Comparison of ENCODE assay signal across 12 cellular contexts in the genomic region with DNA sequence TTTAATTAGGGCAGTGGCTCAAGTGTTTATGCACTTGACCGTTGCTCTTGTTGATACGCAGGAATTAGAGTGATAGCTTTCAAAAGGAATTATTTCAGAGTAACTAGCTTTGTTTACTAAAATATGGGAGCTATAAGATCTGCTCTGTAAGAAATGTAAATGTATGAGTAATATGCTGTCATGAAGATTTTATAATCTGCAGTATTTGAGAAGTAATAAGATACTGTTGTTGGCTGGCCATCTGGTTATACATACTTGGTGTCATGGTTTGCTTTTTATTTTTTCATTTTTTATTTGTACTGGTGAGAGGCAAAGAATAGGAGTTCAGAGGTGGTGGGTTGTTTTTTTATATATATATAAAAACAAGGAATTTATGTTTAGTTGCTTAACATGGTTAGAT. TPM values are rescaled to one million over a fixed set of nuclear protein-coding genes. Genes with fewer than 3 reads are reported as not detected.
A peak's percentile ranks its signal among the peaks of the same experiment; 100 is the strongest.
DNase-seq lines count a peak whose midpoint lies in the region; ATAC-seq and TF ChIP-seq lines count a peak whose summit lies in the region.
"Had no signal": no experiment of that assay in that cellular context is flagged by ENCODE, and none has a peak within 500 bp of the region (broad histone marks: within the 10 kb centered on the region; RNA-seq: fewer than 3 reads in every experiment).

No MANE protein-coding gene starts in this region.

- TF ChIP-seq CTCF in GM10248 (IDR thresholded peaks at IDR 0.05; ENCODE audit: control extremely low read depth, extremely low read depth, low read depth, missing control alignments), result no peak

- peaks cover 76% of the 10 kb centered on the region for H3K4me1 Mint-ChIP-seq in activated T-cell treated with anti-CD3 and anti-CD28 coated beads, Interleukin-2, amount 50 U/mL, for 72 hours (ENCODE audit: low read depth)
- peaks cover 82% of the 10 kb centered on the region for H3K4me1 Mint-ChIP-seq in activated naive CD8-positive, alpha-beta T cell treated with anti-CD3 and anti-CD28 coated beads, Interleukin-2, amount 50 U/mL, for 24 hours
- H3K4me1 Mint-ChIP-seq in stimulated activated effector memory CD8-positive, alpha-beta T cell treated with anti-CD3 and anti-CD28 coated beads, Interleukin-12 subunit alpha, Interleukin-12 subunit beta, amount 100 ng/mL, for 72 hours, result peaks cover 79% of the 10 kb centered on the region

- peak overlapping the region; percentile 67 to 95 for H3K4me3 Mint-ChIP-seq in activated T-cell treated with anti-CD3 and anti-CD28 coated beads, Interleukin-2, amount 50 U/mL, for 72 hours
- peak overlapping the region; percentile 86 for H3K4me3 Mint-ChIP-seq in activated naive CD8-positive, alpha-beta T cell treated with anti-CD3 and anti-CD28 coated beads, Interleukin-2, amount 50 U/mL, for 24 hours
- H3K4me3 Mint-ChIP-seq in stimulated activated effector memory CD8-positive, alpha-beta T cell treated with anti-CD3 and anti-CD28 coated beads, Interleukin-12 subunit alpha, Interleukin-12 subunit beta, amount 100 ng/mL, for 72 hours, result peak overlapping the region; percentile 73

- POLR2A ChIA-PET in GM10248 (lab: Yijun Ruan, JAX), result no interaction called here

- peak overlapping the region; percentile 96 for H3K27ac Mint-ChIP-seq in activated T-cell treated with anti-CD3 and anti-CD28 coated beads, Interleukin-2, amount 50 U/mL, for 72 hours
- H3K27ac Mint-ChIP-seq in activated naive CD8-positive, alpha-beta T cell treated with anti-CD3 and anti-CD28 coated beads, Interleukin-2, amount 50 U/mL, for 24 hours, result peak overlapping the region; percentile 99
- H3K27ac Mint-ChIP-seq in stimulated activated effector memory CD8-positive, alpha-beta T cell treated with anti-CD3 and anti-CD28 coated beads, Interleukin-12 subunit alpha, Interleukin-12 subunit beta, amount 100 ng/mL, for 72 hours, result peak overlapping the region; percentile 98

- peaks cover 4 to 10% of the 10 kb centered on the region in 2 donors for H3K36me3 Mint-ChIP-seq in activated T-cell treated with anti-CD3 and anti-CD28 coated beads, Interleukin-2, amount 50 U/mL, for 72 hours (ENCODE audit: insufficient read depth in 2 of 2)
- H3K36me3 Mint-ChIP-seq in activated naive CD8-positive, alpha-beta T cell treated with anti-CD3 and anti-CD28 coated beads, Interleukin-2, amount 50 U/mL, for 24 hours (ENCODE audit: low read depth), result peaks cover 14% of the 10 kb centered on the region
- H3K36me3 Mint-ChIP-seq in stimulated activated effector memory CD8-positive, alpha-beta T cell treated with anti-CD3 and anti-CD28 coated beads, Interleukin-12 subunit alpha, Interleukin-12 subunit beta, amount 100 ng/mL, for 72 hours, result peaks cover 8% of the 10 kb centered on the region

- ATAC-seq in activated T-cell treated with anti-CD3 and anti-CD28 coated beads, Interleukin-2, amount 50 U/mL, for 72 hours (replicated peaks in 1 of 2), result no peak
- no peak for ATAC-seq in activated naive CD8-positive, alpha-beta T cell treated with anti-CD3 and anti-CD28 coated beads, Interleukin-2, amount 50 U/mL, for 24 hours
- ATAC-seq in stimulated activated effector memory CD8-positive, alpha-beta T cell treated with anti-CD3 and anti-CD28 coated beads, Interleukin-12 subunit alpha, Interleukin-12 subunit beta, amount 100 ng/mL, for 72 hours, result no peak
- no peak for ATAC-seq in esophagus mucosa
- ATAC-seq: psoas muscle had no signal

- DNase-seq in activated T-cell treated with anti-CD3 and anti-CD28 coated beads, Interleukin-2, amount 50 U/mL, for 72 hours, result no peak
- DNase-seq in activated T-cell treated with anti-CD3 and anti-CD28 coated beads for 4 hours (no peak), NCI-H69 (lab: John Stamatoyannopoulos, UW) (peak; percentile 25), superior temporal gyrus (ENCODE audit: extremely low spot score) (no peak), GM10248 (ENCODE audit: extremely low spot score) (no peak)
- DNase-seq in activated naive CD8-positive, alpha-beta T cell treated with anti-CD3 and anti-CD28 coated beads, Interleukin-2, amount 50 U/mL, for 24 hours, result no peak
- no peak for DNase-seq in stimulated activated effector memory CD8-positive, alpha-beta T cell treated with anti-CD3 and anti-CD28 coated beads, Interleukin-12 subunit alpha, Interleukin-12 subunit beta, amount 100 ng/mL, for 72 hours (ENCODE audit: low spot score in 2 of 2)
- DNase-seq: activated CD8-positive, alpha-beta memory T cell treated with anti-CD3 and anti-CD28 coated beads, Interleukin-2, amount 50 U/mL, for 48 hours; dermis blood vessel endothelial cell; NK-92 treated with Interleukin-12 subunit alpha and Interleukin-12 subunit beta, amount 100 ng/mL, for 24 hours; psoas muscle had no signal

- CTCF ChIA-PET in GM10248 (lab: Yijun Ruan, JAX), result interaction anchor here (0.9 to 3.7 kb wide), 2 partner anchors 14 to 33 kb away, joined by 3 to 13 read pairs; no protein-coding TSS in a partner anchor

- no peaks in the 10 kb centered on the region for H3K27me3 Mint-ChIP-seq in activated T-cell treated with anti-CD3 and anti-CD28 coated beads, Interleukin-2, amount 50 U/mL, for 72 hours (ENCODE audit: low read depth)
- no peaks in the 10 kb centered on the region for H3K27me3 Mint-ChIP-seq in activated naive CD8-positive, alpha-beta T cell treated with anti-CD3 and anti-CD28 coated beads, Interleukin-2, amount 50 U/mL, for 24 hours

- peaks cover 1% of the 10 kb centered on the region in 2 donors for H3K9me3 Mint-ChIP-seq in activated T-cell treated with anti-CD3 and anti-CD28 coated beads, Interleukin-2, amount 50 U/mL, for 72 hours
- peaks cover 4% of the 10 kb centered on the region for H3K9me3 Mint-ChIP-seq in activated naive CD8-positive, alpha-beta T cell treated with anti-CD3 and anti-CD28 coated beads, Interleukin-2, amount 50 U/mL, for 24 hours
- H3K9me3 Mint-ChIP-seq in stimulated activated effector memory CD8-positive, alpha-beta T cell treated with anti-CD3 and anti-CD28 coated beads, Interleukin-12 subunit alpha, Interleukin-12 subunit beta, amount 100 ng/mL, for 72 hours, result peaks cover 3% of the 10 kb centered on the region

RNA-seq across cellular contexts. Expression of gene PLXNC1, which starts 58.5 kb away (rescaled TPM):
- 10 to 100 TPM; 11.3 to 14.1 TPM for total RNA-seq in activated T-cell treated with anti-CD3 and anti-CD28 coated beads, Interleukin-2, amount 50 U/mL, for 72 hours
- 1.7 TPM for total RNA-seq in esophagus mucosa
